11 cellular contexts compared by ENCODE assay signal in the genomic region with DNA sequence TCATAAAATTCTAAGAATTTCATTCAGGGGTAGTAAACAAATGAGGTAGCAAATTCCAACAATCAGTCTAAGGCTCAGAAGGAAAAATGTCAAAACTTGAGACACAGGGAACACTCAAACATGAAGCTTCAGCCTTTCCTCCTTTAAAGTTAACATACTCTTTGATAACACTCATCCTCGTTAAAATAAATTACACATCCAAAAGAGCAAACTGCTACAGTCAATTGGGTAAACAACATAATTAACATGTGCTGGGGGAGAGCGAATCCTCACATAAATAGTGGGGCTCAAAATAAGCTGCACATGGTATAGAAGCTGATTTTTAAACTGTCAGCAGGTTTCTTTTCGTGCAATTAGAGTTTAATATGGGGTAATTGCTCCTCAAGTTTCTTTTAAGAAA. TPM values are rescaled to one million over a fixed set of nuclear protein-coding genes. Genes with fewer than 3 reads are reported as not detected.
DNase-seq lines count a peak whose midpoint lies in the region; ATAC-seq and TF ChIP-seq lines count a peak whose summit lies in the region.
"Had no signal": no experiment of that assay in that cellular context is flagged by ENCODE, and none has a peak within 500 bp of the region (broad histone marks: within the 10 kb centered on the region; RNA-seq: fewer than 3 reads in every experiment).

No MANE protein-coding gene starts in this region.

- H3K27ac Mint-ChIP-seq in Caco-2 (ENCODE audit: unreplicated experiment), result no peak overlapping the region

- peaks cover 37% of the 10 kb centered on the region for H3K4me1 ChIP-seq in Caco-2
- H3K4me1 ChIP-seq in osteoblast (ENCODE audit: insufficient read depth, low read length), result peaks cover 38% of the 10 kb centered on the region

- H3K9me3 ChIP-seq in Caco-2 (no peaks in the 10 kb centered on the region), SK-N-MC (ENCODE audit: low read depth, low read length) (no peaks in the 10 kb centered on the region), osteoblast (ENCODE audit: low read depth, low read length) (no peaks in the 10 kb centered on the region)

- TF ChIP-seq CTCF in Caco-2 (IDR thresholded peaks at IDR 0.05; ENCODE audit: insufficient read depth in 1 of 2, low read depth in 1 of 2, low read length in 1 of 2, severe bottlenecking in 1 of 2, unreplicated experiment in 1 of 2) (no peak), epithelial cell of esophagus (IDR thresholded peaks at IDR 0.05; ENCODE audit: insufficient read depth, low read depth, low read length, missing control alignments) (no peak), osteoblast (IDR thresholded peaks at IDR 0.05; ENCODE audit: extremely low read depth, low read depth, low read length) (no peak)

- peak overlapping the region; percentile 91 for H3K4me3 Mint-ChIP-seq in Caco-2 (ENCODE audit: unreplicated experiment)

- H3K36me3 ChIP-seq in Caco-2 (ENCODE audit: control insufficient read depth, insufficient read depth, low read length) (peaks cover 2% of the 10 kb centered on the region; the same call in 1 of the 2 replicates), SK-N-MC (ENCODE audit: insufficient read depth, low read length) (peaks cover 29% of the 10 kb centered on the region), osteoblast (ENCODE audit: insufficient read depth, low read length) (no peaks in the 10 kb centered on the region)

- CTCF ChIA-PET in Caco-2 (lab: Charles Lee), result interaction anchor here (1.8 to 2.7 kb wide), 2 partner anchors 13 to 103 kb away, joined by 16 to 18 read pairs; partner anchors contain the start of genes GRB2 and SLC25A19

- H3K27me3 Mint-ChIP-seq in Caco-2 (ENCODE audit: insufficient read depth, unreplicated experiment), result no peaks in the 10 kb centered on the region

- peak overlapping the region; percentile 79 for H3K4me2 ChIP-seq in osteoblast (ENCODE audit: insufficient read depth, low read length)

- H3K27ac ChIP-seq in SK-N-MC (no peak overlapping the region), osteoblast (ENCODE audit: low read depth, low read length) (peak overlapping the region; percentile 0)

- ATAC-seq in HG02678 (IDR thresholded peaks at IDR 0.05; ENCODE audit: unreplicated experiment) (no peak), esophagus mucosa (no peak), GM18502 (IDR thresholded peaks at IDR 0.05; ENCODE audit: poor library complexity, unreplicated experiment) (no peak)
- ATAC-seq: K562 had no signal

- no peak overlapping the region for H2AFZ ChIP-seq in osteoblast (ENCODE audit: low read length)

- H3K36me3 Mint-ChIP-seq in Caco-2 (ENCODE audit: insufficient read depth, unreplicated experiment), result peaks cover 28% of the 10 kb centered on the region

- BruUV-seq in Caco-2 (replicated peaks; lab: Mats Ljungman, UMichigan), result no TSS peak

- DNase-seq in Caco-2, result no peak
- no peak for DNase-seq in SK-N-MC (ENCODE audit: low read depth, low spot score)
- DNase-seq in epithelial cell of esophagus (ENCODE audit: low read depth), result no peak
- no peak for DNase-seq in osteoblast (ENCODE audit: insufficient read length, low spot score, missing footprints)
- DNase-seq in stimulated activated CD4-positive, alpha-beta T cell treated with anti-CD3 and anti-CD28 coated beads, Interleukin-4, amount 100 ng/mL, for 24 hours, result no peak
- DNase-seq: activated T-cell treated with anti-CD3 and anti-CD28 coated beads, Interleukin-2, amount 50 U/mL, for 1 hour; stimulated activated CD4-positive, alpha-beta T cell treated with anti-CD3 and anti-CD28 coated beads, Interleukin-15, amount 100 ng/mL, for 24 hours had no signal

- no peaks in the 10 kb centered on the region for H3K9me3 Mint-ChIP-seq in Caco-2 (ENCODE audit: unreplicated experiment)

- H3K4me3 ChIP-seq in Caco-2 (ENCODE audit: low read depth, low read length) (peak overlapping the region; percentile 67; the same call in 1 of the 2 replicates), SK-N-MC (peak overlapping the region; percentile 87), epithelial cell of esophagus (ENCODE audit: low read length) (peak overlapping the region; percentile 81), osteoblast (ENCODE audit: insufficient read depth, low read length) (peak overlapping the region; percentile 78)

- intact Hi-C loops in Caco-2 (cut with micrococcal nuclease; ENCODE audit: unreplicated experiment), result loop anchor here (1.0 kb wide), 1 partner anchor 33 kb away; no protein-coding TSS in a partner anchor

- POLR2A ChIA-PET in Caco-2 (lab: Charles Lee), result no interaction called here

- H3K4me1 Mint-ChIP-seq in Caco-2 (ENCODE audit: low read depth, unreplicated experiment), result peaks cover 22% of the 10 kb centered on the region

- H3K27me3 ChIP-seq in Caco-2 (replicated peaks; ENCODE audit: control insufficient read depth, insufficient read depth, low read length) (no peaks in the 10 kb centered on the region), osteoblast (ENCODE audit: insufficient read depth, low read length) (no peaks in the 10 kb centered on the region)

- peak overlapping the region; percentile 84 for H3K9ac ChIP-seq in SK-N-MC (ENCODE audit: insufficient read length)

- peaks cover 91% of the 10 kb centered on the region for H3K79me2 ChIP-seq in osteoblast (ENCODE audit: insufficient read depth, low read length)

- H4K20me1 ChIP-seq in osteoblast (ENCODE audit: insufficient read depth, low read length), result peaks cover 30% of the 10 kb centered on the region

RNA-seq across cellular contexts. Expression of gene GRB2, which starts 12.9 kb away (rescaled TPM):
- total RNA-seq in Caco-2 (2022), result 113 and 115 TPM in 2 replicates
- total RNA-seq in osteoblast, result 68.8 and 69.0 TPM in 2 replicates
- total RNA-seq in esophagus mucosa, result 64.4 TPM
